In genomic region chr1:224011153-224011552, GRCh38 we compare ENCODE assay signal across 5 cellular contexts.
DNase-seq lines count a peak whose midpoint lies in the region; ATAC-seq, FAIRE-seq and TF ChIP-seq lines count a peak whose summit lies in the region.
"Not testable (repeated sequence)": the region's sequence is repeated elsewhere in the genome, so short reads cannot be mapped to it uniquely, and the experiment has no call there.

No MANE protein-coding gene starts in this region.

- POLR2A ChIA-PET in HEK293 (lab: Yijun Ruan, JAX); H1 (lab: Charles Lee; ENCODE audit: partially characterized antibody): not testable (repeated sequence)
- POLR2A ChIA-PET in K562 (lab: Yijun Ruan, JAX), result interaction anchor here (1.1 kb wide), 1 partner anchor 305 kb away, joined by 3 read pairs; no protein-coding TSS in a partner anchor

- intact Hi-C loops in K562 (cut with micrococcal nuclease), result not testable (repeated sequence)

- not testable (repeated sequence) for H2AFZ ChIP-seq in K562 (ENCODE audit: low read depth, low read length); H1 (ENCODE audit: low read length)

- peak; percentile 63 for TF ChIP-seq POLR2A in K562 (conservative IDR thresholded peaks at IDR 0.05)
- not testable (repeated sequence) for TF ChIP-seq POLR2A in H1 (IDR thresholded peaks at IDR 0.05; ENCODE audit: control extremely low read depth in 1 of 2, low read depth in 2 of 2, low read length in 2 of 2)

- not testable (repeated sequence) for DNase-seq in D721Med (ENCODE audit: insufficient read length, low spot score); K562 (ENCODE audit: extremely low read depth in 1 of 4, low spot score in 3 of 4); H1 (ENCODE audit: low read depth in 1 of 2, low spot score in 2 of 2); endothelial cell (ENCODE audit: low spot score)

- not testable (repeated sequence) for H4K5ac ChIP-seq in H1 (ENCODE audit: insufficient read length, low read depth, low read length)

- H3K56ac ChIP-seq in H1 (replicated peaks; ENCODE audit: insufficient read length, low read depth, low read length), result not testable (repeated sequence)

- TF ChIP-seq EP300 in K562 (IDR thresholded peaks at IDR 0.05; ENCODE audit: low read length); H1 (IDR thresholded peaks at IDR 0.05; ENCODE audit: borderline replicate concordance in 1 of 2, low read depth in 2 of 2, low read length in 2 of 2): not testable (repeated sequence)

- not testable (repeated sequence) for H3K14ac ChIP-seq in H1 (ENCODE audit: insufficient read length)

- not testable (repeated sequence) for H3K4me3 ChIP-seq in HEK293 (ENCODE audit: low read depth, low read length); K562; H1 (ENCODE audit: extremely low read depth in 1 of 4, insufficient read depth in 2 of 4, low read depth in 3 of 4, low read length in 4 of 4)

- H3K4me3 Mint-ChIP-seq in endothelial cell (ENCODE audit: unreplicated experiment), result peak overlapping the region; percentile 58

- H3K27me3 ChIP-seq in K562 (ENCODE audit: control insufficient read depth in 2 of 2, insufficient read depth in 2 of 2, low read length in 2 of 2); H1 (replicated peaks in 1 of 4; ENCODE audit: control insufficient read depth in 3 of 4, extremely low read depth in 1 of 4, insufficient read depth in 3 of 4, low read length in 3 of 4): not testable (repeated sequence)

- TF ChIP-seq RAD21 in K562 (CRISPR knock-in tag; conservative IDR thresholded peaks at IDR 0.05 in 1 of 2, IDR thresholded peaks at IDR 0.05 in 1 of 2); H1 (IDR thresholded peaks at IDR 0.05 in 1 of 2, conservative IDR thresholded peaks at IDR 0.05 in 1 of 2; ENCODE audit: low read depth in 2 of 2, low read length in 2 of 2): not testable (repeated sequence)

- not testable (repeated sequence) for H2BK120ac ChIP-seq in H1 (replicated peaks; ENCODE audit: low read depth, low read length)

- not testable (repeated sequence) for H3K23ac ChIP-seq in H1 (ENCODE audit: insufficient read length)

- H3K9me1 ChIP-seq in K562 (ENCODE audit: control insufficient read depth, insufficient read depth, low read length), result not testable (repeated sequence)

- H2BK15ac ChIP-seq in H1 (ENCODE audit: low read length), result not testable (repeated sequence)

- not testable (repeated sequence) for TF ChIP-seq CTCF in D721Med (IDR thresholded peaks at IDR 0.05; ENCODE audit: insufficient read depth, missing control alignments); HEK293 (tag by site-specific recombination; IDR thresholded peaks at IDR 0.05); K562 (IDR thresholded peaks at IDR 0.05 in 2 of 3, conservative IDR thresholded peaks at IDR 0.05 in 1 of 3; ENCODE audit: insufficient read depth in 2 of 3, low read depth in 1 of 3, low read length in 3 of 3); H1 (IDR thresholded peaks at IDR 0.05; ENCODE audit: control extremely low read depth in 1 of 3, insufficient read depth in 1 of 3, low read depth in 1 of 3, low read length in 3 of 3); endothelial cell (IDR thresholded peaks at IDR 0.05; ENCODE audit: unreplicated experiment)

- H4K8ac ChIP-seq in H1 (ENCODE audit: extremely low read depth, insufficient read depth, low read length), result not testable (repeated sequence)

- 97% methylated on average over 6 of the region's 7 CpGs for whole genome bisulfite sequencing in K562 (ENCODE audit: insufficient coverage, low coverage, missing lambda C conversion rate)
- 100% methylated on average over 4 of the region's 7 CpGs; no CpG with 5 or more reads in 1 of the 2 experiments for WGBS in H1 (ENCODE audit: extremely low coverage in 1 of 2, insufficient coverage in 1 of 2, insufficient read length in 1 of 2, insufficient replicate concordance in 2 of 2, low coverage in 1 of 2, low lambda C conversion rate in 2 of 2, missing lambda C conversion rate in 1 of 2), 2 experiments

- not testable (repeated sequence) for H3K9me3 ChIP-seq in HEK293 (ENCODE audit: control insufficient read depth, insufficient read depth, low read depth, low read length)
- H3K9me3 ChIP-seq in K562 (replicated peaks; ENCODE audit: control insufficient read depth, insufficient read depth, low read depth, low read length), result peaks cover 27% of the 10 kb centered on the region
- H3K9me3 ChIP-seq in H1 (ENCODE audit: insufficient read depth in 2 of 2, low read depth in 1 of 2, low read length in 1 of 2), result peaks cover 9 to 48% of the 10 kb centered on the region in 2 experiments

- H3K27ac Mint-ChIP-seq in endothelial cell (ENCODE audit: unreplicated experiment), result not testable (repeated sequence)

- not testable (repeated sequence) for ATAC-seq in K562

- not testable (repeated sequence) for H2BK20ac ChIP-seq in H1 (ENCODE audit: low read length)

- H3K27me3 Mint-ChIP-seq in endothelial cell (ENCODE audit: unreplicated experiment), result not testable (repeated sequence)

- CTCF ChIA-PET in HEK293 (lab: Yijun Ruan, JAX); K562 (lab: Yijun Ruan, JAX; ENCODE audit: low intra/inter-chr PET ratio); H1 (lab: Charles Lee; ENCODE audit: partially characterized antibody): not testable (repeated sequence)

- H3K18ac ChIP-seq in H1 (ENCODE audit: extremely low read depth, low read length), result not testable (repeated sequence)

- H3K36me3 Mint-ChIP-seq in endothelial cell (ENCODE audit: low read depth, unreplicated experiment), result peaks cover 25% of the 10 kb centered on the region

- FAIRE-seq in D721Med (lab: Jason Lieb, UNC), result peak; percentile 35
- not testable (repeated sequence) for FAIRE-seq in K562 (lab: Jason Lieb, UNC)
- FAIRE-seq in H1 (lab: Jason Lieb, UNC), result peak; percentile 19

- not testable (repeated sequence) for H3K27ac ChIP-seq in HEK293 (ENCODE audit: extremely low read depth, low read depth, low read length); K562 (ENCODE audit: extremely low read depth, low read depth, low read length); H1 (ENCODE audit: low read depth, low read length)

- not testable (repeated sequence) for H3K4me1 ChIP-seq in HEK293 (ENCODE audit: control insufficient read depth, insufficient read depth, low read length); K562 (replicated peaks in 1 of 2; ENCODE audit: control insufficient read depth in 2 of 2, insufficient read depth in 2 of 2, low read length in 2 of 2); H1 (replicated peaks in 1 of 4; ENCODE audit: control insufficient read depth in 3 of 4, insufficient read depth in 4 of 4, low read length in 3 of 4)

- H3K79me2 ChIP-seq in K562 (ENCODE audit: control insufficient read depth, insufficient read depth, low read length); H1 (ENCODE audit: control insufficient read depth in 1 of 2, insufficient read depth in 2 of 2, low read length in 2 of 2): not testable (repeated sequence)

- H2AK5ac ChIP-seq in H1 (ENCODE audit: low read depth, low read length), result not testable (repeated sequence)

- not testable (repeated sequence) for H4K91ac ChIP-seq in H1 (replicated peaks; ENCODE audit: insufficient read length, low read length)

- H2BK5ac ChIP-seq in H1 (ENCODE audit: low read depth, low read length), result not testable (repeated sequence)

- not testable (repeated sequence) for H3K79me1 ChIP-seq in H1 (ENCODE audit: low read depth, low read length)

- not testable (repeated sequence) for H3K9ac ChIP-seq in K562 (ENCODE audit: insufficient read depth in 1 of 2, low read depth in 2 of 2, low read length in 2 of 2); H1 (replicated peaks in 1 of 4; ENCODE audit: extremely low read depth in 1 of 4, low read depth in 3 of 4, low read length in 3 of 4)

- H3K36me3 ChIP-seq in HEK293 (ENCODE audit: control insufficient read depth in 2 of 2, insufficient read depth in 1 of 2, low read length in 2 of 2); K562 (ENCODE audit: control insufficient read depth, insufficient read depth, low read length); H1 (ENCODE audit: control insufficient read depth in 2 of 4, insufficient read depth in 4 of 4, low read length in 3 of 4): not testable (repeated sequence)

- H3K4me1 Mint-ChIP-seq in endothelial cell (ENCODE audit: unreplicated experiment), result not testable (repeated sequence)

- not testable (repeated sequence) for H3K4ac ChIP-seq in H1 (replicated peaks; ENCODE audit: insufficient read length, low read depth, low read length)

- peaks cover 21% of the 10 kb centered on the region; the same call in 1 of the 2 replicates for H3K23me2 ChIP-seq in H1 (ENCODE audit: low read depth, low read length)

- H2BK12ac ChIP-seq in H1 (ENCODE audit: low read depth, low read length), result not testable (repeated sequence)

- H3K9me3 Mint-ChIP-seq in endothelial cell (ENCODE audit: unreplicated experiment), result not testable (repeated sequence)

- in situ Hi-C loops in K562 (cut with MboI), result not testable (repeated sequence)

- H3K4me2 ChIP-seq in K562 (ENCODE audit: insufficient read depth, low read length); H1 (ENCODE audit: insufficient read depth in 1 of 2, low read depth in 2 of 2, low read length in 2 of 2): not testable (repeated sequence)

- H4K20me1 ChIP-seq in K562 (replicated peaks; ENCODE audit: control insufficient read depth, insufficient read depth, low read length); H1 (replicated peaks in 1 of 2; ENCODE audit: control insufficient read depth in 1 of 2, insufficient read depth in 2 of 2, low read length in 2 of 2): not testable (repeated sequence)

- not testable (repeated sequence) for BruUV-seq in K562 (replicated peaks; lab: Mats Ljungman, UMichigan)

TF ChIP-seq in HEK293, 187 proteins besides CTCF, POLR2A, EP300 and RAD21:
- 0 out of 2 replicates have a peak, but pooled peaks have one; percentile 15 for TF ChIP-seq ZNF157 (tag by site-specific recombination; IDR thresholded peaks at IDR 0.05)
TF ChIP-seq in HEK293: peak in this region for 1; not testable (repeated sequence) for 186.

TF ChIP-seq in K562, 482 proteins besides CTCF, POLR2A, EP300 and RAD21 (continues in another document):
- TF ChIP-seq POLR2B (IDR thresholded peaks at IDR 0.05; ENCODE audit: low read depth, partially characterized antibody), result peak; percentile 66
